In genomic region chr9:85377751-85378289, GRCh38 we compare ENCODE assay signal across 17 cellular contexts.
DNase-seq lines count a peak whose midpoint lies in the region; ATAC-seq and FAIRE-seq lines count a peak whose summit lies in the region.
"Had no signal": no experiment of that assay in that cellular context is flagged by ENCODE, and none has a peak within 500 bp of the region (broad histone marks: within the 10 kb centered on the region; RNA-seq: fewer than 3 reads in every experiment).

No MANE protein-coding gene starts in this region.

- H3K4me1 ChIP-seq in BLaER1 treated with 17β-estradiol and CSF1 and Interleukin-3, amounts not matched to agents 10 nM and 100 nM: peaks cover 0 to 17% (median 12%) of the 10 kb centered on the region in 10 experiments; a peak in 16 of 20 replicates
- H3K4me1 ChIP-seq in mesendoderm (ENCODE audit: control insufficient read depth, low read depth, low read length) (peaks cover 9% of the 10 kb centered on the region), small intestine (ENCODE audit: control insufficient read depth in 2 of 2, insufficient read depth in 1 of 2, low read depth in 1 of 2, low read length in 1 of 2) (no peaks in the 10 kb centered on the region)
- H3K4me1 ChIP-seq: parathyroid adenoma had no signal

- no peak overlapping the region for H3K9ac ChIP-seq in BLaER1 treated with 17β-estradiol and CSF1 and Interleukin-3, amounts not matched to agents 10 nM and 100 nM
- no peak overlapping the region for H3K9ac ChIP-seq in mesendoderm (ENCODE audit: low read length)
- H3K9ac ChIP-seq: parathyroid adenoma had no signal

- H4K8ac ChIP-seq in mesendoderm (ENCODE audit: low read depth, low read length): no peak overlapping the region

- DNase-seq in M059J (ENCODE audit: low read depth) (peak; percentile 73), mesendoderm (peak; percentile 85), small intestine (no peak)
- DNase-seq in activated CD8-positive, alpha-beta T cell treated with anti-CD3 and anti-CD28 coated beads, Interleukin-2, amount 10 ng/mL, durations not matched to agents 7 days and 5 days: peak; percentile 27
- DNase-seq: activated CD4-positive, alpha-beta T cell treated with anti-CD3 and anti-CD28 coated beads, Interleukin-2, amount 50 U/mL, for 1 hour; aorta; DMS53; HFFc6; MV-4-11; stimulated activated CD4-positive, alpha-beta T cell treated with anti-CD3 and anti-CD28 coated beads, Interleukin-15, amount 100 ng/mL, for 24 hours; T-helper 2 cell had no signal

- no peak for FAIRE-seq in small intestine (lab: Jason Lieb, UNC)

- H3K23ac ChIP-seq in mesendoderm (ENCODE audit: low read length): no peak overlapping the region

- H4K20me1 ChIP-seq in BLaER1 treated with 17β-estradiol and CSF1 and Interleukin-3, amounts not matched to agents 10 nM and 100 nM: no peaks in the 10 kb centered on the region

- H3K4me1 Mint-ChIP-seq in activated CD8-positive, alpha-beta T cell treated with anti-CD3 and anti-CD28 coated beads, Interleukin-2, amount 10 ng/mL, durations not matched to agents 7 days and 5 days (ENCODE audit: low read depth): peaks cover 10% of the 10 kb centered on the region

- no peaks in the 10 kb centered on the region for H3K9me3 Mint-ChIP-seq in activated CD8-positive, alpha-beta T cell treated with anti-CD3 and anti-CD28 coated beads, Interleukin-2, amount 10 ng/mL, durations not matched to agents 7 days and 5 days (ENCODE audit: insufficient read depth)
- H3K9me3 Mint-ChIP-seq: activated T-helper 2 cell treated with anti-CD3 and anti-CD28 coated beads, Interferon-gamma antibody, Interleukin-2, Interleukin-4, amounts not matched to agents 10 μg/mL and 5 μg/mL and 100 μg/mL, durations not matched to agents 14 hours and 24 hours and 36 hours had no signal

- CTCF ChIA-PET in activated CD8-positive, alpha-beta T cell treated with anti-CD3 and anti-CD28 coated beads, Interleukin-2, amount 10 ng/mL, durations not matched to agents 7 days and 5 days (lab: Charles Lee): interaction anchor here (1.3 kb wide), 1 partner anchor 232 kb away, joined by 3 read pairs; no protein-coding TSS in a partner anchor

- peak overlapping the region; percentile 57 for H2BK15ac ChIP-seq in mesendoderm (replicated peaks; ENCODE audit: low read depth)

- POLR2A ChIA-PET in activated CD8-positive, alpha-beta T cell treated with anti-CD3 and anti-CD28 coated beads, Interleukin-2, amount 10 ng/mL, durations not matched to agents 7 days and 5 days (lab: Charles Lee): no interaction called here

- no peaks in the 10 kb centered on the region for H3K36me3 Mint-ChIP-seq in activated CD8-positive, alpha-beta T cell treated with anti-CD3 and anti-CD28 coated beads, Interleukin-2, amount 10 ng/mL, durations not matched to agents 7 days and 5 days (ENCODE audit: low read depth)

- no peak overlapping the region for H3K4me3 ChIP-seq in BLaER1 treated with 17β-estradiol and CSF1 and Interleukin-3, amounts not matched to agents 10 nM and 100 nM
- H3K4me3 ChIP-seq in mesendoderm (ENCODE audit: low read length) (no peak overlapping the region), small intestine (ENCODE audit: low read depth in 1 of 2, low read length in 2 of 2) (no peak overlapping the region)

- H3K36me3 ChIP-seq in BLaER1 treated with 17β-estradiol and CSF1 and Interleukin-3, amounts not matched to agents 10 nM and 100 nM: no peaks in the 10 kb centered on the region
- H3K36me3 ChIP-seq in mesendoderm (ENCODE audit: control insufficient read depth, insufficient read depth, low read length) (no peaks in the 10 kb centered on the region), small intestine (ENCODE audit: control insufficient read depth in 2 of 2, insufficient read depth in 2 of 2, low read length in 2 of 2) (no peaks in the 10 kb centered on the region)

- no peak overlapping the region for H2BK120ac ChIP-seq in mesendoderm (ENCODE audit: low read depth, low read length)

- peak overlapping the region in 9 of 11 experiments; percentile 4 to 63 (median 40); a peak in 16 of 22 replicates for H3K4me2 ChIP-seq in BLaER1 treated with 17β-estradiol and CSF1 and Interleukin-3, amounts not matched to agents 10 nM and 100 nM
- H3K4me2 ChIP-seq in mesendoderm (ENCODE audit: low read length): no peak overlapping the region

- no peak overlapping the region for H4K5ac ChIP-seq in mesendoderm (ENCODE audit: low read length)

- WGBS in mesendoderm (ENCODE audit: extremely low coverage, insufficient coverage, low lambda C conversion rate): no CpG with 5 or more reads among the region's 2 CpGs
- WGBS in small intestine, 3 donors: 43 to 57% (median 54%) methylated on average over 2 of the region's 2 CpGs

- H3K56ac ChIP-seq in mesendoderm (ENCODE audit: low read length): no peak overlapping the region

- H2AK5ac ChIP-seq in mesendoderm (ENCODE audit: low read length): no peak overlapping the region

- no peak overlapping the region for H3K4me3 Mint-ChIP-seq in activated CD8-positive, alpha-beta T cell treated with anti-CD3 and anti-CD28 coated beads, Interleukin-2, amount 10 ng/mL, durations not matched to agents 7 days and 5 days
- H3K4me3 Mint-ChIP-seq: HFFc6 had no signal

- H3K4ac ChIP-seq in mesendoderm (ENCODE audit: low read depth, low read length): peak overlapping the region; percentile 36

- H3K27ac Mint-ChIP-seq in activated CD8-positive, alpha-beta T cell treated with anti-CD3 and anti-CD28 coated beads, Interleukin-2, amount 10 ng/mL, durations not matched to agents 7 days and 5 days: no peak overlapping the region
- H3K27ac Mint-ChIP-seq: activated T-helper 2 cell treated with anti-CD3 and anti-CD28 coated beads, Interferon-gamma antibody, Interleukin-2, Interleukin-4, amounts not matched to agents 10 μg/mL and 5 μg/mL and 100 μg/mL, durations not matched to agents 14 hours and 24 hours and 36 hours; HFFc6 had no signal

- H3K79me2 ChIP-seq in mesendoderm (ENCODE audit: control insufficient read depth, insufficient read depth, low read length): no peaks in the 10 kb centered on the region
- H3K79me2 ChIP-seq: parathyroid adenoma had no signal

- peak overlapping the region; percentile 68 for H3K18ac ChIP-seq in mesendoderm (ENCODE audit: low read length)

- peaks cover 14% of the 10 kb centered on the region for H3K27me3 Mint-ChIP-seq in activated CD8-positive, alpha-beta T cell treated with anti-CD3 and anti-CD28 coated beads, Interleukin-2, amount 10 ng/mL, durations not matched to agents 7 days and 5 days (ENCODE audit: low read depth)

- H3K79me1 ChIP-seq in mesendoderm (ENCODE audit: low read length): no peaks in the 10 kb centered on the region

- peaks cover 0 to 14% (median 0%) of the 10 kb centered on the region in 11 experiments; a peak in 7 of 22 replicates for H3K27me3 ChIP-seq in BLaER1 treated with 17β-estradiol and CSF1 and Interleukin-3, amounts not matched to agents 10 nM and 100 nM
- H3K27me3 ChIP-seq in mesendoderm (ENCODE audit: insufficient read depth, low read length, poor library complexity) (no peaks in the 10 kb centered on the region), small intestine (ENCODE audit: control insufficient read depth in 2 of 2, insufficient read depth in 2 of 2, low read length in 2 of 2) (no peaks in the 10 kb centered on the region)

- ATAC-seq in activated CD8-positive, alpha-beta T cell treated with anti-CD3 and anti-CD28 coated beads, Interleukin-2, amount 10 ng/mL, durations not matched to agents 7 days and 5 days: no peak
- no peak for ATAC-seq in GM18511 (IDR thresholded peaks at IDR 0.05; ENCODE audit: unreplicated experiment)
- no peak for ATAC-seq in HG02571 (IDR thresholded peaks at IDR 0.05; ENCODE audit: unreplicated experiment)
- ATAC-seq in HG02885 (IDR thresholded peaks at IDR 0.05; ENCODE audit: poor library complexity, unreplicated experiment): no peak

- peak overlapping the region; percentile 9 for H2BK5ac ChIP-seq in mesendoderm (ENCODE audit: low read length)

- H3K27ac ChIP-seq in BLaER1 treated with 17β-estradiol and CSF1 and Interleukin-3, amounts not matched to agents 10 nM and 100 nM: no peak overlapping the region
- H3K27ac ChIP-seq in mesendoderm (ENCODE audit: low read depth, low read length) (no peak overlapping the region), small intestine (ENCODE audit: low read depth in 1 of 2, low read length in 1 of 2) (no peak overlapping the region)
- H3K27ac ChIP-seq: parathyroid adenoma had no signal

- no peaks in the 10 kb centered on the region for H3K9me3 ChIP-seq in BLaER1 treated with 17β-estradiol and CSF1 and Interleukin-3, amounts not matched to agents 10 nM and 100 nM (replicated peaks in 1 of 11)
- H3K9me3 ChIP-seq in small intestine (ENCODE audit: control insufficient read depth, low read depth): no peaks in the 10 kb centered on the region
